Comparison of ENCODE assay signal across 36 cellular contexts in the genomic region with DNA sequence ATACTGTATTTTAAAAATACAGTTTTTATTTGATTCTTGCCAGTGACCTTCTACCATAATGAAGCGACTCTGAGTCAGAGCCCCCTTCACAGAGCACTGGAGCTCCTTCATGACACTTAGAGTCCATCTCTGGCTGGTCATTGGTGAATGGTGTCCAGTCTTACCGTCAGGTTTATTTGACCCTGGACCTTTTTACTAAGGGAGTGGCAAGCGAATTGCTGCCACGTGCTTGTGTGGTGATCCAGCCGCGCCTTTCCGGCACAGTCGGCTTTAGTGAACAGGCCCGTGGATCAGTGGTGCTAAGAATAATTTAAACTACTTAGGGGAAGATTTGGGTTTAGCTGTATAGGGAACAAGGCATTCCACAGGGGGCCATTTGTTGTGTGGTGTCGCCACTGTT. TPM values are rescaled to one million over a fixed set of nuclear protein-coding genes. Genes with fewer than 3 reads are reported as not detected.
DNase-seq lines count a peak whose midpoint lies in the region; ATAC-seq, FAIRE-seq and TF ChIP-seq lines count a peak whose summit lies in the region.
"Had no signal": no experiment of that assay in that cellular context is flagged by ENCODE, and none has a peak within 500 bp of the region (broad histone marks: within the 10 kb centered on the region; RNA-seq: fewer than 3 reads in every experiment).

No MANE protein-coding gene starts in this region.

- peak overlapping the region; percentile 10 for H3K27ac Mint-ChIP-seq in activated CD4-positive, alpha-beta memory T cell treated with anti-CD3 and anti-CD28 coated beads, Interleukin-2, amount 10 ng/mL, durations not matched to agents 7 days and 5 days
- H3K27ac Mint-ChIP-seq in activated CD4-positive, alpha-beta memory T cell treated with anti-CD3 and anti-CD28 coated beads for 36 hours = no peak overlapping the region
- peak overlapping the region; percentile 88; the same call in 1 of the 2 replicates for H3K27ac Mint-ChIP-seq in WTC11
- H3K27ac Mint-ChIP-seq: activated T-helper 1 cell treated with anti-CD3 and anti-CD28 coated beads, Interleukin-12 subunit alpha, Interleukin-12 subunit beta, Interleukin-2, Interleukin-4 antibody, amounts not matched to agents 30 ng/mL and 10 ng/mL and 1 ng/mL, durations not matched to agents 14 hours and 24 hours and 36 hours; nephron had no signal

- peaks cover 87% of the 10 kb centered on the region for H3K36me3 Mint-ChIP-seq in activated CD4-positive, alpha-beta memory T cell treated with anti-CD3 and anti-CD28 coated beads, Interleukin-2, amount 10 ng/mL, durations not matched to agents 7 days and 5 days (ENCODE audit: low read depth)
- peaks cover 50% of the 10 kb centered on the region for H3K36me3 Mint-ChIP-seq in activated CD4-positive, alpha-beta memory T cell treated with anti-CD3 and anti-CD28 coated beads for 36 hours
- peaks cover 90% of the 10 kb centered on the region for H3K36me3 Mint-ChIP-seq in WTC11

- no peak for TF ChIP-seq CTCF in WTC11 (IDR thresholded peaks at IDR 0.05)
- no peak for TF ChIP-seq CTCF in mucosa of descending colon (IDR thresholded peaks at IDR 0.05)

- H3K9me3 ChIP-seq in mucosa of descending colon (no peaks in the 10 kb centered on the region), small intestine (ENCODE audit: control insufficient read depth, low read depth) (no peaks in the 10 kb centered on the region)
- H3K9me3 ChIP-seq: esophagus squamous epithelium, heart right ventricle, ovary, stomach, uterus had no signal

- ATAC-seq in WTC11 = no peak
- ATAC-seq in mucosa of descending colon = peak; percentile 77
- ATAC-seq: foreskin keratinocyte, HCT116, heart right ventricle had no signal

- H3K27me3 ChIP-seq in small intestine (ENCODE audit: control insufficient read depth in 2 of 2, insufficient read depth in 2 of 2, low read length in 2 of 2) = no peaks in the 10 kb centered on the region
- H3K27me3 ChIP-seq: dorsolateral prefrontal cortex, esophagus squamous epithelium, foreskin keratinocyte, heart right ventricle, ovary, stomach, uterus had no signal

- peaks cover 5% of the 10 kb centered on the region for H3K36me3 ChIP-seq in mucosa of descending colon (ENCODE audit: low read depth)
- H3K36me3 ChIP-seq in small intestine (ENCODE audit: control insufficient read depth in 2 of 2, insufficient read depth in 2 of 2, low read length in 2 of 2) = peaks cover 15 to 16% of the 10 kb centered on the region in 2 donors
- H3K36me3 ChIP-seq: ovary, uterus had no signal

- H3K27me3 Mint-ChIP-seq in activated CD4-positive, alpha-beta memory T cell treated with anti-CD3 and anti-CD28 coated beads, Interleukin-2, amount 10 ng/mL, durations not matched to agents 7 days and 5 days = no peaks in the 10 kb centered on the region
- H3K27me3 Mint-ChIP-seq in activated CD4-positive, alpha-beta memory T cell treated with anti-CD3 and anti-CD28 coated beads for 36 hours = no peaks in the 10 kb centered on the region
- no peaks in the 10 kb centered on the region for H3K27me3 Mint-ChIP-seq in WTC11 (ENCODE audit: low read depth)

- DNase-seq in activated CD4-positive, alpha-beta memory T cell treated with anti-CD3 and anti-CD28 coated beads, Interleukin-2, amount 10 ng/mL, durations not matched to agents 7 days and 5 days = no peak
- no peak for DNase-seq in activated CD4-positive, alpha-beta memory T cell treated with anti-CD3 and anti-CD28 coated beads for 36 hours
- DNase-seq in WTC11 (ENCODE audit: low spot score) (no peak), mucosa of descending colon (peak in 1 of 3 donors; percentile 53), small intestine (peak; percentile 64), SHP77 (lab: John Stamatoyannopoulos, UW) (no peak), GOT3 (lab: John Stamatoyannopoulos, UW) (no peak)
- no peak for DNase-seq in activated CD4-positive, CD25-positive, alpha-beta regulatory T cell (lab: John Stamatoyannopoulos, UW)
- DNase-seq: 8988T; activated CD4-positive, alpha-beta T cell treated with anti-CD3 and anti-CD28 coated beads for 4 hours; activated naive CD4-positive, alpha-beta T cell treated with anti-CD3 and anti-CD28 coated beads, Interleukin-2, amount 50 U/mL, for 16 hours; amygdala; DMS 273 treated with DMSO at 0.1 percent for 48 hours; EL; esophagus squamous epithelium; foreskin keratinocyte; heart right ventricle; kidney; midbrain; NCI-H1436 treated with DMSO at 0.1 percent for 48 hours; NCI-H345; NCI-H69; retina; SIG-M5; stimulated activated CD4-positive, alpha-beta T cell treated with anti-CD3 and anti-CD28 coated beads, Interleukin-1b, Interleukin-23, amount 100 ng/mL, for 48 hours; stomach; uterus had no signal

- H3K4me1 Mint-ChIP-seq in activated CD4-positive, alpha-beta memory T cell treated with anti-CD3 and anti-CD28 coated beads, Interleukin-2, amount 10 ng/mL, durations not matched to agents 7 days and 5 days = peaks cover 14% of the 10 kb centered on the region
- peaks cover 8% of the 10 kb centered on the region for H3K4me1 Mint-ChIP-seq in activated CD4-positive, alpha-beta memory T cell treated with anti-CD3 and anti-CD28 coated beads for 36 hours (ENCODE audit: low read depth)
- H3K4me1 Mint-ChIP-seq in WTC11 = peaks cover 22% of the 10 kb centered on the region

- H3K4me1 ChIP-seq in mucosa of descending colon (ENCODE audit: low read depth) = no peaks in the 10 kb centered on the region
- H3K4me1 ChIP-seq in small intestine (ENCODE audit: control insufficient read depth in 2 of 2, insufficient read depth in 1 of 2, low read depth in 1 of 2, low read length in 1 of 2) = no peaks in the 10 kb centered on the region
- H3K4me1 ChIP-seq: foreskin keratinocyte, stomach, uterus had no signal

- CTCF ChIA-PET in activated CD4-positive, alpha-beta memory T cell treated with anti-CD3 and anti-CD28 coated beads, Interleukin-2, amount 10 ng/mL, durations not matched to agents 7 days and 5 days (lab: Charles Lee) = no interaction called here
- CTCF ChIA-PET in activated CD4-positive, alpha-beta memory T cell treated with anti-CD3 and anti-CD28 coated beads for 36 hours (lab: Charles Lee) = no interaction called here
- CTCF ChIA-PET in WTC11 (lab: Charles Lee) = no interaction called here

- FAIRE-seq in small intestine (lab: Jason Lieb, UNC) = no peak
- FAIRE-seq: endometrium, GM12878, kidney, RCC 7860 had no signal

- POLR2A ChIA-PET in activated CD4-positive, alpha-beta memory T cell treated with anti-CD3 and anti-CD28 coated beads, Interleukin-2, amount 10 ng/mL, durations not matched to agents 7 days and 5 days (lab: Charles Lee) = no interaction called here
- POLR2A ChIA-PET in activated CD4-positive, alpha-beta memory T cell treated with anti-CD3 and anti-CD28 coated beads for 36 hours (lab: Charles Lee) = no interaction called here
- POLR2A ChIA-PET in WTC11 (lab: Charles Lee) = interaction anchor here (0.5 kb wide), 1 partner anchor 46 kb away, joined by 3 read pairs; no protein-coding TSS in a partner anchor

- H3K4me3 Mint-ChIP-seq in activated CD4-positive, alpha-beta memory T cell treated with anti-CD3 and anti-CD28 coated beads, Interleukin-2, amount 10 ng/mL, durations not matched to agents 7 days and 5 days = no peak overlapping the region
- H3K4me3 Mint-ChIP-seq in activated CD4-positive, alpha-beta memory T cell treated with anti-CD3 and anti-CD28 coated beads for 36 hours = no peak overlapping the region
- H3K4me3 Mint-ChIP-seq in WTC11 = no peak overlapping the region
- H3K4me3 Mint-ChIP-seq: activated T-helper 1 cell treated with anti-CD3 and anti-CD28 coated beads, Interleukin-12 subunit alpha, Interleukin-12 subunit beta, Interleukin-2, Interleukin-4 antibody, amounts not matched to agents 30 ng/mL and 10 ng/mL and 1 ng/mL, durations not matched to agents 14 hours and 24 hours and 36 hours; nephron had no signal

- H3K27ac ChIP-seq in small intestine (ENCODE audit: low read depth in 1 of 2, low read length in 1 of 2) = no peak overlapping the region
- H3K27ac ChIP-seq: dorsolateral prefrontal cortex, esophagus squamous epithelium, foreskin keratinocyte, heart right ventricle, ovary, stomach, uterus had no signal

- H3K4me3 ChIP-seq in mucosa of descending colon = no peak overlapping the region
- H3K4me3 ChIP-seq in small intestine (ENCODE audit: low read depth in 1 of 2, low read length in 2 of 2) = no peak overlapping the region
- H3K4me3 ChIP-seq: dorsolateral prefrontal cortex, esophagus squamous epithelium, GM12878, heart right ventricle, ovary, smooth muscle cell, stomach, uterus had no signal

- H3K9me3 Mint-ChIP-seq in activated CD4-positive, alpha-beta memory T cell treated with anti-CD3 and anti-CD28 coated beads, Interleukin-2, amount 10 ng/mL, durations not matched to agents 7 days and 5 days = no peaks in the 10 kb centered on the region
- H3K9me3 Mint-ChIP-seq in activated CD4-positive, alpha-beta memory T cell treated with anti-CD3 and anti-CD28 coated beads for 36 hours = no peaks in the 10 kb centered on the region
- no peaks in the 10 kb centered on the region for H3K9me3 Mint-ChIP-seq in WTC11
- H3K9me3 Mint-ChIP-seq: activated T-helper 1 cell treated with anti-CD3 and anti-CD28 coated beads, Interleukin-12 subunit alpha, Interleukin-12 subunit beta, Interleukin-2, Interleukin-4 antibody, amounts not matched to agents 30 ng/mL and 10 ng/mL and 1 ng/mL, durations not matched to agents 14 hours and 24 hours and 36 hours; nephron had no signal

- 30 to 75% (median 44%) methylated on average over 10 of the region's 10 CpGs for WGBS in small intestine, 3 donors

- intact Hi-C loops in activated CD4-positive, alpha-beta memory T cell treated with anti-CD3 and anti-CD28 coated beads for 36 hours (cut with micrococcal nuclease) = no loop called here
- intact Hi-C loops in mucosa of descending colon (cut with DNase I, micrococcal nuclease) = no loop called here

TF ChIP-seq in WTC11, 78 proteins besides CTCF, POLR2A, EP300 and RAD21 (continues in another document):
- TF ChIP-seq TCF7 (CRISPR knock-in tag; IDR thresholded peaks at IDR 0.05; ENCODE audit: low read depth) = no peak
- no peak for TF ChIP-seq TP53 (CRISPR knock-in tag; IDR thresholded peaks at IDR 0.05)
- TF ChIP-seq, protein P1, sequence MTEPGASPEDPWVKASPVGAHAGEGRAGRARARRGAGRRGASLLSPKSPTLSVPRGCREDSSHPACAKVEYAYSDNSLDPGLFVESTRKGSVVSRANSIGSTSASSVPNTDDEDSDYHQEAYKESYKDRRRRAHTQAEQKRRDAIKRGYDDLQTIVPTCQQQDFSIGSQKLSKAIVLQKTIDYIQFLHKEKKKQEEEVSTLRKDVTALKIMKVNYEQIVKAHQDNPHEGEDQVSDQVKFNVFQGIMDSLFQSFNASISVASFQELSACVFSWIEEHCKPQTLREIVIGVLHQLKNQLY (CRISPR knock-in tag; IDR thresholded peaks at IDR 0.05) = no peak
- no peak for TF ChIP-seq NR3C1 (CRISPR knock-in tag; conservative IDR thresholded peaks at IDR 0.05; ENCODE audit: low read depth)
- no peak for TF ChIP-seq TEAD1 (CRISPR knock-in tag; IDR thresholded peaks at IDR 0.05)
- TF ChIP-seq FOXK1 (CRISPR knock-in tag; IDR thresholded peaks at IDR 0.05) = no peak

RNA-seq across cellular contexts. Expression of a gene that starts 48.5 kb away (rescaled TPM):
- total RNA-seq in activated CD4-positive, alpha-beta memory T cell treated with anti-CD3 and anti-CD28 coated beads, Interleukin-2, amount 10 ng/mL, durations not matched to agents 7 days and 5 days = 100 to 1,000 TPM; 178 to 190 TPM
- total RNA-seq in activated CD4-positive, alpha-beta memory T cell treated with anti-CD3 and anti-CD28 coated beads for 36 hours = 100 to 1,000 TPM; 127 to 135 TPM
- 272 to 314 TPM (median 311 TPM) in 3 replicates for total RNA-seq in WTC11 (2021)
- 100 to 1,000 TPM; 105 to 175 (median 113) TPM for total RNA-seq in mucosa of descending colon
- polyA plus RNA-seq in small intestine = 10 to 100 TPM; 18.9 to 61.5 (median 19.9) TPM
